In the genomic region with DNA sequence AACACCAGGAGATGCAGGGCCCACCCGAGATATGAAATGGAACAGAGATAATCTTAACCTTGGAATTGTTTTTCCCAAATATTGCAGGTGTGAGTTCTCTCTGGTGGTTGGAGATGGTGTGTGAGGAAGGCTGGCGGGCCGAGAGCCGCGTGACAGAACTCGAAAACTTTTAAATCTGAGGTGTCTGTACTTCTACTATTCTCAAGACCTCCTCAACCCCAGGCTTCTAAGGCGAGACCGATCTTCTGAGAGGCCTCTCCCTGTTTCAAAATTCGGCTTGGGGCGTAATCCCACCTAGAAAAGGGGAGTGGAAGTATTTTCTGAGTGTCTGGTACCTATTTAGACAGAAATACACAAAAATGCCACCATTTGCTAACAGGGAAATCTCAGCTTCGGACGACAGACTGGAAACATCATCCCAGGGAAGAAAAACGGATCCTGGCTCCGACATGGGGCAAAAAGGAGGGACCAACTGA, we compare ENCODE assay signal across 6 cellular contexts. TPM values are rescaled to one million over a fixed set of nuclear protein-coding genes. Genes with fewer than 3 reads are reported as not detected.
A peak's percentile ranks its signal among the peaks of the same experiment; 100 is the strongest.
DNase-seq lines count a peak whose midpoint lies in the region; ATAC-seq and TF ChIP-seq lines count a peak whose summit lies in the region.

No MANE protein-coding gene starts in this region.

- H4K91ac ChIP-seq in IMR-90 (ENCODE audit: insufficient read depth, low read depth, low read length), result peak overlapping the region; percentile 91

- H3K9me3 ChIP-seq in IMR-90 (ENCODE audit: control insufficient read depth, insufficient read depth, low read length), result no peaks in the 10 kb centered on the region
- no peaks in the 10 kb centered on the region for H3K9me3 ChIP-seq in sigmoid colon

- TF ChIP-seq POLR2A in IMR-90 (IDR thresholded peaks at IDR 0.05; ENCODE audit: low read depth, low read length), result no peak
- no peak for TF ChIP-seq POLR2A in sigmoid colon (IDR thresholded peaks at IDR 0.05)

- H2BK20ac ChIP-seq in IMR-90 (ENCODE audit: low read depth, low read length), result no peak overlapping the region

- 0% methylated on average over 1 of the region's 14 CpGs; no CpG with 5 or more reads in 1 of the 2 experiments for WGBS in IMR-90 (ENCODE audit: extremely low coverage in 2 of 2, insufficient read length in 1 of 2), 2 experiments
- 1% methylated on average over 14 of the region's 14 CpGs for WGBS in sigmoid colon, 2 donors

- POLR2A ChIA-PET in IMR-90 (lab: Charles Lee; ENCODE audit: unreplicated experiment), result interaction anchor here (1.6 to 2.4 kb wide), 2 partner anchors 13 to 110 kb away, joined by 6 to 19 read pairs; a partner anchor contains a TSS

- no peak overlapping the region for H3K27ac Mint-ChIP-seq in activated T-helper 17 cell treated with anti-CD3 and anti-CD28 coated beads, Interleukin-2, amount 50 U/mL, for 72 hours
- no peak overlapping the region for H3K27ac Mint-ChIP-seq in activated CD8-positive, alpha-beta memory T cell treated with anti-CD3 and anti-CD28 coated beads, Interleukin-2, amount 10 ng/mL, durations not matched to agents 7 days and 5 days

- peak overlapping the region; percentile 76; the same call in 1 of the 2 replicates for H4K5ac ChIP-seq in IMR-90 (ENCODE audit: low read depth, low read length)

- TF ChIP-seq EP300 in sigmoid colon (IDR thresholded peaks at IDR 0.05), result no peak

- peak overlapping the region; percentile 84 for H3K27ac ChIP-seq in IMR-90 (ENCODE audit: insufficient read depth, low read length)
- peak overlapping the region in 56 of 59 donors; percentile 35 to 94 (median 87) for H3K27ac ChIP-seq in dorsolateral prefrontal cortex
- peak overlapping the region; percentile 89 to 96 (median 93) for H3K27ac ChIP-seq in sigmoid colon

- H2BK120ac ChIP-seq in IMR-90 (ENCODE audit: low read depth, low read length), result peak overlapping the region; percentile 57

- peak overlapping the region; percentile 74 for H2BK5ac ChIP-seq in IMR-90 (ENCODE audit: low read depth, low read length, poor library complexity, severe bottlenecking)

- H3K9me1 ChIP-seq in IMR-90 (ENCODE audit: insufficient read depth, low read length), result peaks cover 5% of the 10 kb centered on the region

- no peaks in the 10 kb centered on the region for H3K9me3 Mint-ChIP-seq in activated T-helper 17 cell treated with anti-CD3 and anti-CD28 coated beads, Interleukin-2, amount 50 U/mL, for 72 hours
- H3K9me3 Mint-ChIP-seq in activated CD8-positive, alpha-beta memory T cell treated with anti-CD3 and anti-CD28 coated beads, Interleukin-2, amount 10 ng/mL, durations not matched to agents 7 days and 5 days (ENCODE audit: low read depth), result no peaks in the 10 kb centered on the region

- H3K4ac ChIP-seq in IMR-90 (ENCODE audit: low read depth, low read length), result peak overlapping the region; percentile 87

- H3K79me1 ChIP-seq in IMR-90 (ENCODE audit: low read depth in 1 of 2, low read length in 2 of 2), result peaks cover 16 to 42% of the 10 kb centered on the region in 2 experiments; a peak in 3 of 4 replicates

- H3K4me3 ChIP-seq in IMR-90 (ENCODE audit: insufficient read depth, low read depth, low read length) (peak overlapping the region; percentile 63), dorsolateral prefrontal cortex (peak overlapping the region; percentile 56 to 100 (median 93)), sigmoid colon (peak overlapping the region; percentile 66 to 87 (median 84))

- H3K27me3 ChIP-seq in IMR-90 (ENCODE audit: control insufficient read depth, insufficient read depth, low read length) (no peaks in the 10 kb centered on the region), dorsolateral prefrontal cortex (no peaks in the 10 kb centered on the region), sigmoid colon (no peaks in the 10 kb centered on the region)

- TSS peak; percentile 71 for BruUV-seq in IMR-90 (replicated peaks; lab: Mats Ljungman, UMichigan)

- H3K56ac ChIP-seq in IMR-90 (ENCODE audit: extremely low read depth, insufficient read depth, low read length), result peak overlapping the region; percentile 98

- H4K20me1 ChIP-seq in IMR-90 (ENCODE audit: insufficient read depth, low read length), result peaks cover 34% of the 10 kb centered on the region; the same call in 1 of the 2 replicates

- no peak overlapping the region for H3K4me3 Mint-ChIP-seq in activated T-helper 17 cell treated with anti-CD3 and anti-CD28 coated beads, Interleukin-2, amount 50 U/mL, for 72 hours
- no peak overlapping the region for H3K4me3 Mint-ChIP-seq in activated CD8-positive, alpha-beta memory T cell treated with anti-CD3 and anti-CD28 coated beads, Interleukin-2, amount 10 ng/mL, durations not matched to agents 7 days and 5 days

- H3K9ac ChIP-seq in IMR-90 (ENCODE audit: low read depth, low read length), result peak overlapping the region; percentile 96

- H3K4me2 ChIP-seq in IMR-90 (ENCODE audit: low read depth, low read length), result peak overlapping the region; percentile 99

- H3K4me1 ChIP-seq in IMR-90 (ENCODE audit: control insufficient read depth, insufficient read depth, low read length) (peaks cover 7% of the 10 kb centered on the region), sigmoid colon (peaks cover 0 to 49% (median 45%) of the 10 kb centered on the region in 4 donors)

- CTCF ChIA-PET in IMR-90 (lab: Yijun Ruan, JAX), result interaction anchor here (0.6 to 1.6 kb wide), 3 partner anchors 19 to 82 kb away, joined by 3 to 4 read pairs (median 3); no protein-coding TSS in a partner anchor
- CTCF ChIA-PET in activated CD8-positive, alpha-beta memory T cell treated with anti-CD3 and anti-CD28 coated beads, Interleukin-2, amount 10 ng/mL, durations not matched to agents 7 days and 5 days (lab: Charles Lee), result interaction anchor here (1.0 to 5.3 kb wide), 15 partner anchors 10 to 224 kb away, joined by 3 to 42 read pairs (median 5); a partner anchor contains a TSS

- peak overlapping the region; percentile 95 for H3K23ac ChIP-seq in IMR-90 (ENCODE audit: low read depth, low read length)

- peak; percentile 6; the same call in 1 of the 2 replicates for ATAC-seq in IMR-90 (ENCODE audit: low read depth)
- no peak for ATAC-seq in activated T-helper 17 cell treated with anti-CD3 and anti-CD28 coated beads, Interleukin-2, amount 50 U/mL, for 72 hours (replicated peaks)
- no peak for ATAC-seq in activated CD8-positive, alpha-beta memory T cell treated with anti-CD3 and anti-CD28 coated beads, Interleukin-2, amount 10 ng/mL, durations not matched to agents 7 days and 5 days

- H3K4me1 Mint-ChIP-seq in activated T-helper 17 cell treated with anti-CD3 and anti-CD28 coated beads, Interleukin-2, amount 50 U/mL, for 72 hours, result peaks cover 26% of the 10 kb centered on the region
- peaks cover 47% of the 10 kb centered on the region for H3K4me1 Mint-ChIP-seq in activated CD8-positive, alpha-beta memory T cell treated with anti-CD3 and anti-CD28 coated beads, Interleukin-2, amount 10 ng/mL, durations not matched to agents 7 days and 5 days

- peak overlapping the region; percentile 93 to 94 for H4K8ac ChIP-seq in IMR-90 (ENCODE audit: low read depth in 2 of 2, low read length in 2 of 2)

- peak; percentile 26 for DNase-seq in IMR-90
- DNase-seq in dorsolateral prefrontal cortex, result no peak
- peak; percentile 61 for DNase-seq in sigmoid colon
- no peak for DNase-seq in mesenteric fat pad (ENCODE audit: low spot score)
- DNase-seq in activated CD8-positive, alpha-beta memory T cell treated with anti-CD3 and anti-CD28 coated beads, Interleukin-2, amount 10 ng/mL, durations not matched to agents 7 days and 5 days, result no peak

- peak overlapping the region; percentile 91 for H2AK9ac ChIP-seq in IMR-90 (replicated peaks; ENCODE audit: low read depth, low read length, poor library complexity)

- no peak overlapping the region; the same call in 1 of the 2 replicates for H3K18ac ChIP-seq in IMR-90 (ENCODE audit: low read depth, low read length)

- H2AFZ ChIP-seq in IMR-90 (replicated peaks; ENCODE audit: low read length, poor library complexity), result peak overlapping the region; percentile 98

- H2AK5ac ChIP-seq in IMR-90 (ENCODE audit: low read depth, low read length), result peak overlapping the region; percentile 95

- H3K27me3 Mint-ChIP-seq in activated T-helper 17 cell treated with anti-CD3 and anti-CD28 coated beads, Interleukin-2, amount 50 U/mL, for 72 hours, result no peaks in the 10 kb centered on the region
- no peaks in the 10 kb centered on the region for H3K27me3 Mint-ChIP-seq in activated CD8-positive, alpha-beta memory T cell treated with anti-CD3 and anti-CD28 coated beads, Interleukin-2, amount 10 ng/mL, durations not matched to agents 7 days and 5 days

- dilution Hi-C loops in IMR-90 (cut with HindIII; ENCODE audit: low sequenced_read_pairs, unreplicated experiment), result no loop called here

- H2BK15ac ChIP-seq in IMR-90 (ENCODE audit: low read depth, low read length), result peak overlapping the region; percentile 48; the same call in 1 of the 3 replicates

- TF ChIP-seq CTCF in IMR-90 (conservative IDR thresholded peaks at IDR 0.05; ENCODE audit: low read depth, low read length) (no peak), dorsolateral prefrontal cortex (IDR thresholded peaks at IDR 0.05 in 54 of 56, conservative IDR thresholded peaks at IDR 0.05 in 2 of 56; ENCODE audit: low read depth in 1 of 56, partially characterized antibody in 56 of 56) (no peak), sigmoid colon (IDR thresholded peaks at IDR 0.05) (no peak)

- peak overlapping the region; percentile 96 for H3K14ac ChIP-seq in IMR-90 (replicated peaks; ENCODE audit: low read depth, low read length)

- H3K36me3 Mint-ChIP-seq in activated T-helper 17 cell treated with anti-CD3 and anti-CD28 coated beads, Interleukin-2, amount 50 U/mL, for 72 hours (ENCODE audit: low read depth), result peaks cover 46% of the 10 kb centered on the region
- peaks cover 40% of the 10 kb centered on the region for H3K36me3 Mint-ChIP-seq in activated CD8-positive, alpha-beta memory T cell treated with anti-CD3 and anti-CD28 coated beads, Interleukin-2, amount 10 ng/mL, durations not matched to agents 7 days and 5 days

- no peak for TF ChIP-seq RAD21 in IMR-90 (IDR thresholded peaks at IDR 0.05; ENCODE audit: low read length)

- intact Hi-C loops in IMR-90 (cut with micrococcal nuclease) (loop anchor here (5.0 to 10.0 kb wide), 4 partner anchors 75 to 290 kb away; a partner anchor contains a TSS), dorsolateral prefrontal cortex (cut with DNase I) (loop anchor here (5.0 kb wide), 2 partner anchors 75 to 80 kb away; a partner anchor contains a TSS), sigmoid colon (cut with DNase I) (loop anchor here (2.0 to 5.0 kb wide), 2 partner anchors 80 to 112 kb away; no protein-coding TSS in a partner anchor)

- H3K36me3 ChIP-seq in IMR-90 (ENCODE audit: control insufficient read depth, insufficient read depth, low read length) (peaks cover 16% of the 10 kb centered on the region), sigmoid colon (peaks cover 14 to 54% (median 25%) of the 10 kb centered on the region in 4 donors)

- in situ Hi-C loops in IMR-90 (cut with MboI; ENCODE audit: low sequenced_read_pairs), result loop anchor here (10.0 kb wide), 1 partner anchor 128 kb away; no protein-coding TSS in a partner anchor

RNA-seq across cellular contexts. Expression of a gene that starts 0.6 kb away (rescaled TPM):
- total RNA-seq in IMR-90 (2012; rRNA removed), result 46.8 and 132 TPM in 2 replicates
- 99.6 and 103 TPM in 2 replicates for polyA plus RNA-seq in IMR-90 (2012; rRNA removed)
- polyA plus RNA-seq in IMR-90 (2012; cell fraction: cytosol; rRNA removed), result 11.6 and 29.4 TPM in 2 replicates
- polyA plus RNA-seq in IMR-90 (2012; cell fraction: nucleus; rRNA removed; ENCODE audit: low replicate concordance), result 3.7 and 41.2 TPM in 2 replicates
- 10 to 100 TPM; 26.4 to 54.1 (median 39.1) TPM for total RNA-seq in dorsolateral prefrontal cortex
- total RNA-seq in sigmoid colon, result 10 to 100 TPM; 49.0 to 81.9 (median 76.9) TPM
- 100 to 1,000 TPM in 2 of 3 donors, 10 to 100 TPM in 1; 93.1 to 106 (median 104) TPM for polyA plus RNA-seq in sigmoid colon
- 100 to 1,000 TPM in 1 of 2 donors, 10 to 100 TPM in 1; 63.6 to 103 TPM for total RNA-seq in activated T-helper 17 cell treated with anti-CD3 and anti-CD28 coated beads, Interleukin-2, amount 50 U/mL, for 72 hours
- 39.0 TPM for total RNA-seq in mesenteric fat pad
- 10 to 100 TPM; 96.8 to 98.6 TPM for total RNA-seq in activated CD8-positive, alpha-beta memory T cell treated with anti-CD3 and anti-CD28 coated beads, Interleukin-2, amount 10 ng/mL, durations not matched to agents 7 days and 5 days

RNA-seq across cellular contexts. Expression of a gene that starts 0.9 kb away (rescaled TPM):
- 20.4 and 23.3 TPM in 2 replicates for total RNA-seq in IMR-90 (2012; rRNA removed)
- 38.6 and 39.7 TPM in 2 replicates for polyA plus RNA-seq in IMR-90 (2012; rRNA removed)
- polyA plus RNA-seq in IMR-90 (2012; cell fraction: cytosol; rRNA removed), result 21.1 and 27.5 TPM in 2 replicates
- 7.7 and 16.1 TPM in 2 replicates for polyA plus RNA-seq in IMR-90 (2012; cell fraction: nucleus; rRNA removed; ENCODE audit: low replicate concordance)
- 10 to 100 TPM in 89 of 120 experiments, 1 to 10 TPM in 31; 5.9 to 21.8 (median 11.6) TPM for total RNA-seq in dorsolateral prefrontal cortex
- 10 to 100 TPM in 2 of 4 donors, 1 to 10 TPM in 2; 9.1 to 18.1 (median 12.0) TPM for total RNA-seq in sigmoid colon
- 10 to 100 TPM; 18.0 to 64.6 (median 32.4) TPM for polyA plus RNA-seq in sigmoid colon
- total RNA-seq in activated T-helper 17 cell treated with anti-CD3 and anti-CD28 coated beads, Interleukin-2, amount 50 U/mL, for 72 hours, result 10 to 100 TPM; 26.5 to 40.2 TPM
- total RNA-seq in mesenteric fat pad, result 49.7 TPM
- total RNA-seq in activated CD8-positive, alpha-beta memory T cell treated with anti-CD3 and anti-CD28 coated beads, Interleukin-2, amount 10 ng/mL, durations not matched to agents 7 days and 5 days, result 10 to 100 TPM; 45.8 to 57.2 TPM

RNA-seq across cellular contexts. Expression of a gene that starts 12.5 kb away (rescaled TPM):
- total RNA-seq in IMR-90 (2012; rRNA removed), result 56.3 and 56.9 TPM in 2 replicates
- polyA plus RNA-seq in IMR-90 (2012; rRNA removed), result 13.3 and 19.8 TPM in 2 replicates
- polyA plus RNA-seq in IMR-90 (2012; cell fraction: cytosol; rRNA removed), result 10.2 and 10.5 TPM in 2 replicates
- polyA plus RNA-seq in IMR-90 (2012; cell fraction: nucleus; rRNA removed; ENCODE audit: low replicate concordance), result 3.8 and 6.8 TPM in 2 replicates
- total RNA-seq in dorsolateral prefrontal cortex, result 10 to 100 TPM; 16.1 to 31.4 (median 24.8) TPM
- total RNA-seq in sigmoid colon, result 10 to 100 TPM; 19.0 to 31.3 (median 25.4) TPM
- polyA plus RNA-seq in sigmoid colon, result 10 to 100 TPM; 13.2 to 27.2 (median 14.4) TPM
- 10 to 100 TPM; 30.7 to 33.0 TPM for total RNA-seq in activated T-helper 17 cell treated with anti-CD3 and anti-CD28 coated beads, Interleukin-2, amount 50 U/mL, for 72 hours
- 28.1 TPM for total RNA-seq in mesenteric fat pad
- 10 to 100 TPM; 33.5 to 38.4 TPM for total RNA-seq in activated CD8-positive, alpha-beta memory T cell treated with anti-CD3 and anti-CD28 coated beads, Interleukin-2, amount 10 ng/mL, durations not matched to agents 7 days and 5 days

RNA-seq across cellular contexts. Expression of a gene that starts 25.8 kb away (rescaled TPM):
- total RNA-seq in IMR-90 (2012; rRNA removed) (8.6 and 9.9 TPM in 2 replicates), dorsolateral prefrontal cortex (1 to 10 TPM in 9 of 120 experiments, under 1 TPM in 32, not detected in 79; 0.14 to 4.6 (median 0.50) TPM), sigmoid colon (10 to 100 TPM in 1 of 4 donors, 1 to 10 TPM in 3; 6.0 to 18.0 (median 7.5) TPM), mesenteric fat pad (774 TPM)
- polyA plus RNA-seq in IMR-90 (2012; rRNA removed) (34.3 and 34.7 TPM in 2 replicates), sigmoid colon (1 to 10 TPM; 1.2 to 6.0 (median 2.1) TPM)
- 22.3 and 24.0 TPM in 2 replicates for polyA plus RNA-seq in IMR-90 (2012; cell fraction: cytosol; rRNA removed)
- 56.9 and 100 TPM in 2 replicates for polyA plus RNA-seq in IMR-90 (2012; cell fraction: nucleus; rRNA removed; ENCODE audit: low replicate concordance)
- not detected for total RNA-seq in activated T-helper 17 cell treated with anti-CD3 and anti-CD28 coated beads, Interleukin-2, amount 50 U/mL, for 72 hours
- total RNA-seq in activated CD8-positive, alpha-beta memory T cell treated with anti-CD3 and anti-CD28 coated beads, Interleukin-2, amount 10 ng/mL, durations not matched to agents 7 days and 5 days, result not detected

Comparison
In these comparisons a context has a peak if more than half of its experiments do, and no peak if none do; other contexts are left out.
1. DNase-seq: peak in IMR-90 (single experiment) and sigmoid colon (single experiment); none in dorsolateral prefrontal cortex (0 of 10), mesenteric fat pad (single experiment) and activated CD8-positive, alpha-beta memory T cell treated with anti-CD3 and anti-CD28 coated beads, Interleukin-2, amount 10 ng/mL, durations not matched to agents 7 days and 5 days (single experiment).
2. Peak in every context shown above with its lines, with median percentiles within 50 percentile points of each other: H3K27ac ChIP-seq and H3K4me3 ChIP-seq.